ENCODE assay signal across 17 cellular contexts in genomic region chr11:19405966-19406365, GRCh38.
"Had no signal": no experiment of that assay in that cellular context is flagged by ENCODE, and none has a peak within 500 bp of the region (broad histone marks: within the 10 kb centered on the region; RNA-seq: fewer than 3 reads in every experiment).

No MANE protein-coding gene starts in this region.

- DNase-seq: effector CD4-positive, alpha-beta T cell; foreskin melanocyte; head of caudate nucleus; kidney glomerular epithelial cell; mesendoderm; naive B cell; occipital lobe; pancreas; right cardiac atrium; small intestine; stimulated activated CD4-positive, alpha-beta T cell treated with anti-CD3 and anti-CD28 coated beads, Interleukin-12 subunit alpha, Interleukin-12 subunit beta, amount 100 ng/mL, for 4 hours; stimulated activated naive CD4-positive, alpha-beta T cell; stomach; substantia nigra; trophoblast cell had no signal

- H3K4me2 ChIP-seq: hepatocyte had no signal

- FAIRE-seq: pancreas, small intestine, urothelium cell line had no signal

- H3K4me3 ChIP-seq: hepatocyte, pancreas, stomach had no signal

- H3K27me3 ChIP-seq: hepatocyte, pancreas, stomach had no signal

- H3K79me2 ChIP-seq: hepatocyte had no signal

- H3K36me3 ChIP-seq: pancreas, stomach had no signal

- H3K4me1 ChIP-seq: pancreas, stomach had no signal

- H3K27ac ChIP-seq: hepatocyte, pancreas, stomach had no signal

- ATAC-seq: pancreas, right cardiac atrium had no signal

- H2AFZ ChIP-seq: hepatocyte had no signal

- H3K9me3 ChIP-seq: pancreas, stomach had no signal
